Comparison of ENCODE assay signal across 12 cellular contexts in the genomic region with DNA sequence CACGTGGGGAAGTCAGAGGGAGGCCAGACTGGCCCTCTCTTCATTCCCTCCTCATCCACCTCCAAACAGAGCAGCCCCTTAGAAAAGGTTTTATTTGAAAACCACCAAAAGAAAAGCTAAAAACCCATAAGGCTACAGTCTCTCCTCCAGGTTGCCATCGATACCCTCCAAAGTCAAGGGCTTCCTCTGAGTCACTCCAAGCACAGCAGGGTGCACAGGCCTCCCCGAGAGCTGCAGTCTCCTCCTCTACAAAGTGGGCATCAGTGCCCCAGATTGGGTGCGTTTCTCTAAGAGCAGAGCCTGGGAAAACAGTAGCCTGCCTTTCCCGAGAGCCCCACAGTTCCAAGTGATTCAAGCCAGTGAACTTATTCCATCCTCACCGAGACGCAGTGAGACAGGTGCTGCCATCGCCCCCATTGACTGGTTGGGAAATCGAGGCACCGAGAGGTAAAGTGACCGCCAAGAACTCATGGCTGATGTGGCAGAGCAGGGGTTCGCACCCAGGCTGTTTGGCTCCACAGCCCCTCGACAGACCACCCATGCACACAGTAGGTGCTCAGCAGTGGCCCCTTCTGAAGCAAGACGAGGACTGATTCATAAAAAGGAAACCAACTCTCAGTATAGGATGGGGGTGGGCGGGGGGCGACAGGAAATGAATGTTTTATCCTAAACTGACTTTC.
"Had no signal": no experiment of that assay in that cellular context is flagged by ENCODE, and none has a peak within 500 bp of the region (broad histone marks: within the 10 kb centered on the region; RNA-seq: fewer than 3 reads in every experiment).

No MANE protein-coding gene starts in this region.

- ATAC-seq: activated T-cell treated with anti-CD3 and anti-CD28 coated beads, Interleukin-2, amount 50 U/mL, for 4 hours; left colon; natural killer cell had no signal

- H3K4me1 ChIP-seq: breast epithelium, esophagus squamous epithelium had no signal

- H3K36me3 ChIP-seq: breast epithelium, esophagus squamous epithelium had no signal

- H3K27ac ChIP-seq: breast epithelium, esophagus squamous epithelium had no signal

- DNase-seq: activated CD4-positive, alpha-beta memory T cell treated with anti-CD3 and anti-CD28 coated beads for 36 hours; activated CD4-positive, CD25-positive, alpha-beta regulatory T cell treated with anti-CD3 and anti-CD28 coated beads, Interleukin-2, amount 50 U/mL, for 72 hours; activated naive CD8-positive, alpha-beta T cell treated with anti-CD3 and anti-CD28 coated beads, Interleukin-2, amount 10 ng/mL, durations not matched to agents 7 days and 5 days; activated T-cell treated with anti-CD3 and anti-CD28 coated beads, Interleukin-2, amount 50 U/mL, for 4 hours; anterior cingulate cortex; esophagus squamous epithelium; foreskin fibroblast; glutamatergic neuron; natural killer cell; stimulated activated CD4-positive, alpha-beta T cell treated with anti-CD3 and anti-CD28 coated beads, Interleukin-4, amount 100 ng/mL, for 4 hours had no signal

- H3K9me3 ChIP-seq: breast epithelium, esophagus squamous epithelium had no signal

- H3K4me3 ChIP-seq: breast epithelium, esophagus squamous epithelium had no signal
